19 cellular contexts compared by ENCODE assay signal in the genomic region with DNA sequence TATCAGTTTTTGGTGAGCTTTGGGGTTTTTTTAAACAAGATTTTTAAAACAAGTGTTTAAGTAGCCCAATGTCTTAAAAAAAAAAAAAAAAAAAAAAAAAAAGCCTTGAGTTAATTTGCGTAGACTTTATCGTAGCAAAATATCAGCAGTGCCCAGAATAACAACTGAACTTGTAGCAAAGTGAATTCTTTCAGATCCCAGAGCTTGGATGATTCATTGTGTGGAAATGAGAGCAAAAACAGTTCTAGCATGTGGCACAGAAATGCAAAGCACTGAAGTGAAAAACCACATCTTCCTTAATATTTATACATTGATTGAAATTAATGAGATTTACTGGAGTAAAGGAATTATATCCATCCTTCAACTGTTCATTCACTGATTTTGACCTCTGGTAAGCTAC.
DNase-seq lines count a peak whose midpoint lies in the region; ATAC-seq and TF ChIP-seq lines count a peak whose summit lies in the region.
"Had no signal": no experiment of that assay in that cellular context is flagged by ENCODE, and none has a peak within 500 bp of the region (broad histone marks: within the 10 kb centered on the region; RNA-seq: fewer than 3 reads in every experiment).

No MANE protein-coding gene starts in this region.

- H3K27ac ChIP-seq in SK-N-SH (ENCODE audit: low read depth in 2 of 2, low read length in 1 of 2): peak overlapping the region; percentile 81 to 92; a peak in 3 of 4 replicates
- no peak overlapping the region for H3K27ac ChIP-seq in WERI-Rb-1
- H3K27ac ChIP-seq: HL-60, Peyer's patch, prostate gland had no signal

- peak; percentile 93 for DNase-seq in EH (ENCODE audit: low read depth)
- no peak for DNase-seq in SK-N-SH
- DNase-seq in fibroblast of gingiva (ENCODE audit: low read depth): peak; percentile 75
- peak; percentile 76 for DNase-seq in retinal pigment epithelial cell (ENCODE audit: low read depth)
- DNase-seq in WERI-Rb-1: no peak
- no peak for DNase-seq in HUDEP-2 (lab: John Stamatoyannopoulos, UW; ENCODE audit: unreplicated experiment in 76 of 76)
- DNase-seq: activated CD4-positive, alpha-beta T cell treated with anti-CD3 and anti-CD28 coated beads, Interleukin-2, amount 10 ng/mL, durations not matched to agents 7 days and 5 days; activated T-cell treated with anti-CD3 and anti-CD28 coated beads, Interleukin-2, amount 50 U/mL, for 1 hour; glutamatergic neuron; left cardiac atrium; NCI-H1930; NCI-H524 treated with DMSO at 0.1 percent for 48 hours; Peyer's patch; stimulated activated CD4-positive, alpha-beta T cell treated with anti-CD3 and anti-CD28 coated beads, Interleukin-2, amount 100 ng/mL, for 48 hours; T-helper 2 cell had no signal

- H3K4me3 ChIP-seq in SK-N-SH (ENCODE audit: low read depth in 2 of 2, low read length in 1 of 2): no peak overlapping the region; a peak in 2 of 4 replicates
- H3K4me3 ChIP-seq in retinal pigment epithelial cell (ENCODE audit: low read length): no peak overlapping the region
- no peak overlapping the region for H3K4me3 ChIP-seq in WERI-Rb-1 (ENCODE audit: low read depth, low read length)
- H3K4me3 ChIP-seq: Peyer's patch, prostate gland had no signal

- no peaks in the 10 kb centered on the region for H4K20me1 ChIP-seq in SK-N-SH (ENCODE audit: insufficient read depth)

- POLR2A ChIA-PET in SK-N-SH (lab: Yijun Ruan, JAX): no interaction called here

- H3K27me3 ChIP-seq in SK-N-SH (ENCODE audit: insufficient read depth) (no peaks in the 10 kb centered on the region), WERI-Rb-1 (ENCODE audit: insufficient read depth, low read depth, severe bottlenecking) (no peaks in the 10 kb centered on the region)
- H3K27me3 ChIP-seq: Peyer's patch had no signal

- H3K9me3 ChIP-seq in SK-N-SH: no peaks in the 10 kb centered on the region
- H3K9me3 ChIP-seq in WERI-Rb-1 (ENCODE audit: severe bottlenecking): no peaks in the 10 kb centered on the region
- H3K9me3 ChIP-seq: Peyer's patch, prostate gland had no signal

- no peak for TF ChIP-seq CTCF in SK-N-SH (IDR thresholded peaks at IDR 0.05)
- no peak for TF ChIP-seq CTCF in retinal pigment epithelial cell (conservative IDR thresholded peaks at IDR 0.05; ENCODE audit: low read depth, low read length)
- TF ChIP-seq CTCF in WERI-Rb-1 (IDR thresholded peaks at IDR 0.05; ENCODE audit: low read depth, low read length): no peak

- H3K36me3 ChIP-seq in SK-N-SH (replicated peaks in 1 of 2; ENCODE audit: control insufficient read depth in 1 of 2, insufficient read depth in 2 of 2, low read length in 1 of 2): no peaks in the 10 kb centered on the region
- H3K36me3 ChIP-seq in WERI-Rb-1: no peaks in the 10 kb centered on the region
- H3K36me3 ChIP-seq: Peyer's patch, prostate gland had no signal

- H3K9ac ChIP-seq in SK-N-SH: peak overlapping the region; percentile 45; the same call in 1 of the 2 replicates

- peak overlapping the region; percentile 61; the same call in 1 of the 2 replicates for H3K4me2 ChIP-seq in SK-N-SH

- H3K9me2 ChIP-seq in SK-N-SH: no peaks in the 10 kb centered on the region

- H3K79me2 ChIP-seq in SK-N-SH (ENCODE audit: insufficient read depth): no peaks in the 10 kb centered on the region

- H3F3A ChIP-seq in SK-N-SH (replicated peaks; ENCODE audit: insufficient read depth): peaks cover 19% of the 10 kb centered on the region

- CTCF ChIA-PET in SK-N-SH (lab: Yijun Ruan, JAX): interaction anchor here (1.1 kb wide), 1 partner anchor 100 kb away, joined by 3 read pairs; no protein-coding TSS in a partner anchor

- no peak overlapping the region for H2AFZ ChIP-seq in SK-N-SH (ENCODE audit: low read depth)

- ATAC-seq in GM18502 (IDR thresholded peaks at IDR 0.05; ENCODE audit: poor library complexity, unreplicated experiment): no peak
- ATAC-seq in GM19324 (IDR thresholded peaks at IDR 0.05; ENCODE audit: low FRiP score, unreplicated experiment): no peak

- no peak for TF ChIP-seq RAD21 in SK-N-SH (IDR thresholded peaks at IDR 0.05; ENCODE audit: low read length)

- peak; percentile 53 to 94; a peak in 3 of 4 replicates for TF ChIP-seq EP300 in SK-N-SH (IDR thresholded peaks at IDR 0.05; ENCODE audit: borderline replicate concordance in 1 of 2, low read depth in 1 of 2, low read length in 1 of 2)

- 5% methylated on average over 2 of the region's 2 CpGs for WGBS in SK-N-SH (ENCODE audit: low lambda C conversion rate)

- peaks cover 3 to 18% of the 10 kb centered on the region in 2 experiments for H3K4me1 ChIP-seq in SK-N-SH (ENCODE audit: control insufficient read depth in 1 of 2, insufficient read depth in 2 of 2, low read depth in 1 of 2, low read length in 1 of 2)
- H3K4me1 ChIP-seq: Peyer's patch, prostate gland had no signal

TF ChIP-seq in SK-N-SH, 30 proteins besides CTCF, POLR2A, EP300 and RAD21 (continues in another document):
- TF ChIP-seq TCF12 (IDR thresholded peaks at IDR 0.05) (peak; percentile 93), CHD2 (IDR thresholded peaks at IDR 0.05; ENCODE audit: low read length, partially characterized antibody) (no peak), EZH2phosphoT487 (IDR thresholded peaks at IDR 0.05; ENCODE audit: borderline replicate concordance, low read depth) (no peak), NRF1 (IDR thresholded peaks at IDR 0.05; ENCODE audit: low read depth, low read length) (no peak), SIN3A (IDR thresholded peaks at IDR 0.05; ENCODE audit: borderline replicate concordance, low read depth, low read length) (no peak), GABPA (IDR thresholded peaks at IDR 0.05; ENCODE audit: low read depth) (no peak), NFIC (IDR thresholded peaks at IDR 0.05; ENCODE audit: borderline replicate concordance) (peak; percentile 76), RFX5 (IDR thresholded peaks at IDR 0.05; ENCODE audit: low read length) (no peak), JUND (IDR thresholded peaks at IDR 0.05) (peak; percentile 92), SMC3 (IDR thresholded peaks at IDR 0.05; ENCODE audit: low read depth, low read length) (no peak), GATA2 (CRISPR knock-in tag; IDR thresholded peaks at IDR 0.05) (no peak)
- TF ChIP-seq, protein P1, sequence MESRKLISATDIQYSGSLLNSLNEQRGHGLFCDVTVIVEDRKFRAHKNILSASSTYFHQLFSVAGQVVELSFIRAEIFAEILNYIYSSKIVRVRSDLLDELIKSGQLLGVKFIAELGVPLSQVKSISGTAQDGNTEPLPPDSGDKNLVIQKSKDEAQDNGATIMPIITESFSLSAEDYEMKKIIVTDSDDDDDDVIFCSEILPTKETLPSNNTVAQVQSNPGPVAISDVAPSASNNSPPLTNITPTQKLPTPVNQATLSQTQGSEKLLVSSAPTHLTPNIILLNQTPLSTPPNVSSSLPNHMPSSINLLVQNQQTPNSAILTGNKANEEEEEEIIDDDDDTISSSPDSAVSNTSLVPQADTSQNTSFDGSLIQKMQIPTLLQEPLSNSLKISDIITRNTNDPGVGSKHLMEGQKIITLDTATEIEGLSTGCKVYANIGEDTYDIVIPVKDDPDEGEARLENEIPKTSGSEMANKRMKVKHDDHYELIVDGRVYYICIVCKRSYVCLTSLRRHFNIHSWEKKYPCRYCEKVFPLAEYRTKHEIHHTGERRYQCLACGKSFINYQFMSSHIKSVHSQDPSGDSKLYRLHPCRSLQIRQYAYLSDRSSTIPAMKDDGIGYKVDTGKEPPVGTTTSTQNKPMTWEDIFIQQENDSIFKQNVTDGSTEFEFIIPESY (IDR thresholded peaks at IDR 0.05; ENCODE audit: borderline replicate concordance, low read depth): peak; percentile 24; the same call in 1 of the 2 replicates
- TF ChIP-seq, protein P2, sequence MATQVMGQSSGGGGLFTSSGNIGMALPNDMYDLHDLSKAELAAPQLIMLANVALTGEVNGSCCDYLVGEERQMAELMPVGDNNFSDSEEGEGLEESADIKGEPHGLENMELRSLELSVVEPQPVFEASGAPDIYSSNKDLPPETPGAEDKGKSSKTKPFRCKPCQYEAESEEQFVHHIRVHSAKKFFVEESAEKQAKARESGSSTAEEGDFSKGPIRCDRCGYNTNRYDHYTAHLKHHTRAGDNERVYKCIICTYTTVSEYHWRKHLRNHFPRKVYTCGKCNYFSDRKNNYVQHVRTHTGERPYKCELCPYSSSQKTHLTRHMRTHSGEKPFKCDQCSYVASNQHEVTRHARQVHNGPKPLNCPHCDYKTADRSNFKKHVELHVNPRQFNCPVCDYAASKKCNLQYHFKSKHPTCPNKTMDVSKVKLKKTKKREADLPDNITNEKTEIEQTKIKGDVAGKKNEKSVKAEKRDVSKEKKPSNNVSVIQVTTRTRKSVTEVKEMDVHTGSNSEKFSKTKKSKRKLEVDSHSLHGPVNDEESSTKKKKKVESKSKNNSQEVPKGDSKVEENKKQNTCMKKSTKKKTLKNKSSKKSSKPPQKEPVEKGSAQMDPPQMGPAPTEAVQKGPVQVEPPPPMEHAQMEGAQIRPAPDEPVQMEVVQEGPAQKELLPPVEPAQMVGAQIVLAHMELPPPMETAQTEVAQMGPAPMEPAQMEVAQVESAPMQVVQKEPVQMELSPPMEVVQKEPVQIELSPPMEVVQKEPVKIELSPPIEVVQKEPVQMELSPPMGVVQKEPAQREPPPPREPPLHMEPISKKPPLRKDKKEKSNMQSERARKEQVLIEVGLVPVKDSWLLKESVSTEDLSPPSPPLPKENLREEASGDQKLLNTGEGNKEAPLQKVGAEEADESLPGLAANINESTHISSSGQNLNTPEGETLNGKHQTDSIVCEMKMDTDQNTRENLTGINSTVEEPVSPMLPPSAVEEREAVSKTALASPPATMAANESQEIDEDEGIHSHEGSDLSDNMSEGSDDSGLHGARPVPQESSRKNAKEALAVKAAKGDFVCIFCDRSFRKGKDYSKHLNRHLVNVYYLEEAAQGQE (IDR thresholded peaks at IDR 0.05; ENCODE audit: low read depth, low read length): no peak
- TF ChIP-seq, protein P3, sequence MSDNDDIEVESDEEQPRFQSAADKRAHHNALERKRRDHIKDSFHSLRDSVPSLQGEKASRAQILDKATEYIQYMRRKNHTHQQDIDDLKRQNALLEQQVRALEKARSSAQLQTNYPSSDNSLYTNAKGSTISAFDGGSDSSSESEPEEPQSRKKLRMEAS (IDR thresholded peaks at IDR 0.05; ENCODE audit: low read depth): peak; percentile 71
- TF ChIP-seq, protein P4, sequence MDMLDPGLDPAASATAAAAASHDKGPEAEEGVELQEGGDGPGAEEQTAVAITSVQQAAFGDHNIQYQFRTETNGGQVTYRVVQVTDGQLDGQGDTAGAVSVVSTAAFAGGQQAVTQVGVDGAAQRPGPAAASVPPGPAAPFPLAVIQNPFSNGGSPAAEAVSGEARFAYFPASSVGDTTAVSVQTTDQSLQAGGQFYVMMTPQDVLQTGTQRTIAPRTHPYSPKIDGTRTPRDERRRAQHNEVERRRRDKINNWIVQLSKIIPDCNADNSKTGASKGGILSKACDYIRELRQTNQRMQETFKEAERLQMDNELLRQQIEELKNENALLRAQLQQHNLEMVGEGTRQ (IDR thresholded peaks at IDR 0.05; ENCODE audit: borderline replicate concordance, low read depth, low read length): no peak

Comparison
In these comparisons a context has a peak if more than half of its experiments do, and no peak if none do; other contexts are left out.
1. DNase-seq: peak in EH (single experiment), fibroblast of gingiva (single experiment) and retinal pigment epithelial cell (single experiment); none in SK-N-SH (single experiment), WERI-Rb-1 (single experiment) and HUDEP-2 (0 of 76).